19 cellular contexts compared by ENCODE assay signal in genomic region chr15:91881551-91882297, GRCh38. TPM values are rescaled to one million over a fixed set of nuclear protein-coding genes. Genes with fewer than 3 reads are reported as not detected.
A peak's percentile ranks its signal among the peaks of the same experiment; 100 is the strongest.
DNase-seq lines count a peak whose midpoint lies in the region; ATAC-seq and TF ChIP-seq lines count a peak whose summit lies in the region.
"Had no signal": no experiment of that assay in that cellular context is flagged by ENCODE, and none has a peak within 500 bp of the region (broad histone marks: within the 10 kb centered on the region; RNA-seq: fewer than 3 reads in every experiment).

No MANE protein-coding gene starts in this region.

- H3K23ac ChIP-seq in H9 (ENCODE audit: insufficient read length, low read depth, low read length) (no peak overlapping the region), mesendoderm (ENCODE audit: low read length) (no peak overlapping the region)

- no peak overlapping the region for H3K14ac ChIP-seq in H9 (ENCODE audit: insufficient read depth, low read length)

- DNase-seq in ELF-1 (ENCODE audit: low read depth, low spot score) (peak; percentile 22), H9 (no peak), dorsolateral prefrontal cortex (no peak), mesendoderm (peak; percentile 10), body of pancreas (no peak), PC-9 (no peak), immature natural killer cell (no peak)
- DNase-seq: ACHN; CD4-positive, CD25-positive, alpha-beta regulatory T cell; DMS79 treated with DMSO at 0.1 percent for 48 hours; GDM1; HFFc6; Karpas-422; NCI-H1417; NCI-H2081; NCI-H2227 treated with DMSO at 0.1 percent for 48 hours; NCI-H774; SHP77 had no signal

- H2AK5ac ChIP-seq in H9 (ENCODE audit: insufficient read length, low read length) (no peak overlapping the region), mesendoderm (ENCODE audit: low read length) (no peak overlapping the region)

- H3K79me1 ChIP-seq in H9 (ENCODE audit: insufficient read depth, low read depth, low read length, poor library complexity, severe bottlenecking), result no peaks in the 10 kb centered on the region
- no peaks in the 10 kb centered on the region for H3K79me1 ChIP-seq in mesendoderm (ENCODE audit: low read length)

- no peak overlapping the region for H4K91ac ChIP-seq in H9 (ENCODE audit: insufficient read length, low read depth, low read length)

- H4K20me1 ChIP-seq in H9 (ENCODE audit: control insufficient read depth, insufficient read depth, insufficient read length), result no peaks in the 10 kb centered on the region
- 0 out of 2 replicates have a peak, but pooled peaks cover 4% of the 10 kb centered on the region for H4K20me1 ChIP-seq in PC-9 (ENCODE audit: insufficient read depth)

- no peaks in the 10 kb centered on the region for H3K36me3 ChIP-seq in mesendoderm (ENCODE audit: control insufficient read depth, insufficient read depth, low read length)
- H3K36me3 ChIP-seq in body of pancreas (replicated peaks in 1 of 2; ENCODE audit: insufficient read depth in 1 of 2, low read depth in 2 of 2), result no peaks in the 10 kb centered on the region
- no peaks in the 10 kb centered on the region for H3K36me3 ChIP-seq in PC-9 (ENCODE audit: low read depth)

- H2BK15ac ChIP-seq in H9 (ENCODE audit: low read depth, low read length), result no peak overlapping the region
- no peak overlapping the region for H2BK15ac ChIP-seq in mesendoderm (replicated peaks; ENCODE audit: low read depth)

- H3K27ac ChIP-seq in H9 (ENCODE audit: insufficient read length, low read depth, low read length) (no peak overlapping the region), dorsolateral prefrontal cortex (peak overlapping the region in 40 of 59 donors; percentile 3 to 99 (median 94)), mesendoderm (ENCODE audit: low read depth, low read length) (no peak overlapping the region), body of pancreas (no peak overlapping the region), PC-9 (no peak overlapping the region)

- H3K4me3 Mint-ChIP-seq in H9 (0 out of 5 replicates have a peak overlapping the region, but pooled peaks of 1 of the 2 experiments have one; percentile 28), immature natural killer cell (no peak overlapping the region)
- H3K4me3 Mint-ChIP-seq: CD4-positive, CD25-positive, alpha-beta regulatory T cell; HFFc6 had no signal

- ATAC-seq in GM21381 (IDR thresholded peaks at IDR 0.05; ENCODE audit: unreplicated experiment) (no peak), body of pancreas (no peak)

- H3K23me2 ChIP-seq in H9 (ENCODE audit: insufficient read length, low read depth, low read length, poor library complexity, severe bottlenecking), result no peaks in the 10 kb centered on the region

- H3K9me3 Mint-ChIP-seq in H9 (no peaks in the 10 kb centered on the region), immature natural killer cell (no peaks in the 10 kb centered on the region)

- H3K27me3 Mint-ChIP-seq in H9 (ENCODE audit: low read depth) (no peaks in the 10 kb centered on the region), immature natural killer cell (ENCODE audit: low read depth in 3 of 3) (peaks cover 0 to 2% (median 0%) of the 10 kb centered on the region in 3 donors)
- H3K27me3 Mint-ChIP-seq: CD4-positive, CD25-positive, alpha-beta regulatory T cell had no signal

- H3K9me3 ChIP-seq in H9 (ENCODE audit: control insufficient read depth, low read depth, low read length) (no peaks in the 10 kb centered on the region), body of pancreas (no peaks in the 10 kb centered on the region), PC-9 (ENCODE audit: insufficient read depth, low read depth) (no peaks in the 10 kb centered on the region)

- no TSS peak for BruUV-seq in PC-9 (replicated peaks; lab: Mats Ljungman, UMichigan)

- no peaks in the 10 kb centered on the region; a peak in 1 of 7 replicates for H3K36me3 Mint-ChIP-seq in H9 (ENCODE audit: insufficient read depth in 1 of 3, low read depth in 3 of 3)
- H3K36me3 Mint-ChIP-seq in immature natural killer cell, result peaks cover 0 to 19% (median 3%) of the 10 kb centered on the region in 3 donors

- no peak overlapping the region for H4K8ac ChIP-seq in H9 (replicated peaks; ENCODE audit: insufficient read length, low read depth, low read length)
- H4K8ac ChIP-seq in mesendoderm (ENCODE audit: low read depth, low read length), result no peak overlapping the region

- peaks cover 2% of the 10 kb centered on the region; the same call in 1 of the 2 replicates for H3K4me1 ChIP-seq in H9 (ENCODE audit: insufficient read depth, low read length)
- H3K4me1 ChIP-seq in mesendoderm (ENCODE audit: control insufficient read depth, low read depth, low read length), result no peaks in the 10 kb centered on the region
- no peaks in the 10 kb centered on the region for H3K4me1 ChIP-seq in body of pancreas
- H3K4me1 ChIP-seq in PC-9 (replicated peaks; ENCODE audit: insufficient read depth), result no peaks in the 10 kb centered on the region

- no peak overlapping the region for H3K18ac ChIP-seq in H9 (ENCODE audit: insufficient read length, low read depth, low read length)
- H3K18ac ChIP-seq in mesendoderm (ENCODE audit: low read length), result no peak overlapping the region

- H3K27ac Mint-ChIP-seq in H9, result peak overlapping the region in 2 of 3 experiments; percentile 33 to 55; a peak in 1 of 7 replicates
- no peak overlapping the region for H3K27ac Mint-ChIP-seq in immature natural killer cell
- H3K27ac Mint-ChIP-seq: CD4-positive, CD25-positive, alpha-beta regulatory T cell; HFFc6 had no signal

- peaks cover 36 to 52% of the 10 kb centered on the region in 2 experiments for H3K4me1 Mint-ChIP-seq in H9
- peaks cover 44 to 54% of the 10 kb centered on the region in 2 donors for H3K4me1 Mint-ChIP-seq in immature natural killer cell

- H3K56ac ChIP-seq in H9 (ENCODE audit: insufficient read length, low read depth, low read length) (no peak overlapping the region), mesendoderm (ENCODE audit: low read length) (no peak overlapping the region)

- H2AFZ ChIP-seq in H9 (ENCODE audit: low read length) (no peak overlapping the region), PC-9 (no peak overlapping the region)

- H3K27me3 ChIP-seq in H9 (ENCODE audit: insufficient read depth, low read length), result no peaks in the 10 kb centered on the region
- H3K27me3 ChIP-seq in dorsolateral prefrontal cortex, result no peaks in the 10 kb centered on the region
- no peaks in the 10 kb centered on the region for H3K27me3 ChIP-seq in mesendoderm (ENCODE audit: insufficient read depth, low read length, poor library complexity)
- no peaks in the 10 kb centered on the region for H3K27me3 ChIP-seq in body of pancreas
- H3K27me3 ChIP-seq in PC-9 (ENCODE audit: insufficient read depth, low read depth), result no peaks in the 10 kb centered on the region

- peak overlapping the region; percentile 8 for H3K4me2 ChIP-seq in H9 (ENCODE audit: insufficient read depth, insufficient read length, low read length)
- no peak overlapping the region for H3K4me2 ChIP-seq in mesendoderm (ENCODE audit: low read length)
- no peak overlapping the region for H3K4me2 ChIP-seq in PC-9

- H2BK12ac ChIP-seq in H9 (ENCODE audit: insufficient read length, low read depth, low read length), result no peak overlapping the region

- no CpG with 5 or more reads among the region's 9 CpGs for WGBS in H9 (ENCODE audit: extremely low coverage, insufficient read length, low lambda C conversion rate)
- WGBS in mesendoderm (ENCODE audit: extremely low coverage, insufficient coverage, low lambda C conversion rate), result no CpG with 5 or more reads among the region's 9 CpGs
- WGBS in body of pancreas, 2 donors, result 54 to 60% methylated on average over 9 of the region's 9 CpGs

- H3K79me2 ChIP-seq in H9 (ENCODE audit: insufficient read depth, low read length) (peaks cover 2% of the 10 kb centered on the region; the same call in 1 of the 2 replicates), mesendoderm (ENCODE audit: control insufficient read depth, insufficient read depth, low read length) (no peaks in the 10 kb centered on the region), PC-9 (ENCODE audit: low read depth) (peaks cover 36% of the 10 kb centered on the region)

- H4K5ac ChIP-seq in H9 (ENCODE audit: insufficient read length, low read depth, low read length) (no peak overlapping the region), mesendoderm (ENCODE audit: low read length) (no peak overlapping the region)

- H2BK5ac ChIP-seq in H9 (ENCODE audit: insufficient read length, low read length), result no peak overlapping the region
- H2BK5ac ChIP-seq in mesendoderm (ENCODE audit: low read length), result no peak overlapping the region

- no peak overlapping the region for H3K9ac ChIP-seq in H9 (ENCODE audit: extremely low read depth, insufficient read length, low read length)
- no peak overlapping the region for H3K9ac ChIP-seq in mesendoderm (ENCODE audit: low read length)

- CTCF ChIA-PET in PC-9 (lab: Charles Lee), result no interaction called here

- no peaks in the 10 kb centered on the region for H3F3A ChIP-seq in PC-9 (ENCODE audit: insufficient read depth, low read depth)

- POLR2A ChIA-PET in PC-9 (lab: Charles Lee; ENCODE audit: unreplicated experiment), result interaction anchor here (0.7 kb wide), 1 partner anchor 287 kb away, joined by 4 read pairs; no protein-coding TSS in a partner anchor

- no peak for TF ChIP-seq POLR2A in body of pancreas (IDR thresholded peaks at IDR 0.05)

- H2BK20ac ChIP-seq in H9 (ENCODE audit: low read depth, low read length, poor library complexity, severe bottlenecking), result no peak overlapping the region

- H3T11ph ChIP-seq in H9 (ENCODE audit: low read length), result no peak overlapping the region

- intact Hi-C loops in dorsolateral prefrontal cortex (cut with DNase I), result no loop called here
- intact Hi-C loops in body of pancreas (cut with DNase I), result no loop called here
- intact Hi-C loops in PC-9 (cut with micrococcal nuclease; ENCODE audit: unreplicated experiment), result no loop called here

- no peak overlapping the region for H3K4me3 ChIP-seq in dorsolateral prefrontal cortex
- H3K4me3 ChIP-seq in mesendoderm (ENCODE audit: low read length), result no peak overlapping the region
- no peak overlapping the region for H3K4me3 ChIP-seq in body of pancreas
- no peak overlapping the region for H3K4me3 ChIP-seq in PC-9

- H3K4ac ChIP-seq in H9 (ENCODE audit: low read depth, low read length), result no peak overlapping the region
- no peak overlapping the region for H3K4ac ChIP-seq in mesendoderm (ENCODE audit: low read depth, low read length)

- H3K9me2 ChIP-seq in PC-9 (ENCODE audit: insufficient read depth), result no peaks in the 10 kb centered on the region

- H2BK120ac ChIP-seq in H9 (ENCODE audit: low read depth, low read length, poor library complexity, severe bottlenecking) (no peak overlapping the region), mesendoderm (ENCODE audit: low read depth, low read length) (no peak overlapping the region)

- TF ChIP-seq CTCF in H9 (conservative IDR thresholded peaks at IDR 0.05) (no peak), dorsolateral prefrontal cortex (IDR thresholded peaks at IDR 0.05 in 54 of 56, conservative IDR thresholded peaks at IDR 0.05 in 2 of 56; ENCODE audit: low read depth in 1 of 56, partially characterized antibody in 56 of 56) (no peak), body of pancreas (IDR thresholded peaks at IDR 0.05) (no peak), PC-9 (conservative IDR thresholded peaks at IDR 0.05) (no peak)

RNA-seq across cellular contexts. Expression of gene SLCO3A1, which starts 28.2 kb away (rescaled TPM):
- total RNA-seq in H9 (2021) (9.4 and 12.1 TPM in 2 replicates), dorsolateral prefrontal cortex (100 to 1,000 TPM in 13 of 120 experiments, 10 to 100 TPM in 107; 36.6 to 170 (median 68.2) TPM), body of pancreas (10 to 100 TPM in 1 of 2 donors, 1 to 10 TPM in 1; 5.7 to 12.9 TPM), PC-9 (2021) (37.8 and 50.0 TPM in 2 replicates)
- polyA plus RNA-seq in mesendoderm (2013, experiment 1 of 2), result 6.7 TPM
- 6.6 TPM for polyA plus RNA-seq in mesendoderm (2013, experiment 2 of 2)
- polyA plus RNA-seq in immature natural killer cell, result 10 to 100 TPM; 17.0 to 41.3 (median 30.2) TPM

Comparison
In these comparisons a context has a peak if more than half of its experiments do, and no peak if none do; other contexts are left out.
1. DNase-seq: peak in ELF-1 (single experiment) and mesendoderm (single experiment); none in H9 (single experiment), dorsolateral prefrontal cortex (0 of 10), body of pancreas (0 of 4), PC-9 (0 of 2) and immature natural killer cell (0 of 3).
2. H3K27ac ChIP-seq: peak in dorsolateral prefrontal cortex (40 of 59); none in H9 (single experiment), mesendoderm (single experiment), body of pancreas (0 of 4) and PC-9 (single experiment).
3. H3K27ac Mint-ChIP-seq: peak in H9 (2 of 3); none in immature natural killer cell (0 of 6).